Comparison of ENCODE assay signal across 13 cellular contexts in genomic region chr20:50434653-50435396, GRCh38.
DNase-seq lines count a peak whose midpoint lies in the region; ATAC-seq and TF ChIP-seq lines count a peak whose summit lies in the region.
"Had no signal": no experiment of that assay in that cellular context is flagged by ENCODE, and none has a peak within 500 bp of the region (broad histone marks: within the 10 kb centered on the region; RNA-seq: fewer than 3 reads in every experiment).

No MANE protein-coding gene starts in this region.

- no peak for TF ChIP-seq EP300 in SK-N-SH (IDR thresholded peaks at IDR 0.05; ENCODE audit: borderline replicate concordance in 1 of 2, low read depth in 1 of 2, low read length in 1 of 2)

- H3K79me2 ChIP-seq in fibroblast of lung (ENCODE audit: control insufficient read depth, insufficient read depth, low read length): no peaks in the 10 kb centered on the region
- H3K79me2 ChIP-seq in SK-N-SH (ENCODE audit: insufficient read depth): no peaks in the 10 kb centered on the region
- H3K79me2 ChIP-seq: parathyroid adenoma had no signal

- ATAC-seq in GM18511 (IDR thresholded peaks at IDR 0.05; ENCODE audit: unreplicated experiment): no peak

- H2AFZ ChIP-seq in fibroblast of lung (ENCODE audit: low read length): no peak overlapping the region
- H2AFZ ChIP-seq in SK-N-SH (ENCODE audit: low read depth): no peak overlapping the region
- H2AFZ ChIP-seq: parathyroid adenoma had no signal

- H4K20me1 ChIP-seq in fibroblast of lung (ENCODE audit: control insufficient read depth, extremely low read depth, insufficient read depth, low read length) (no peaks in the 10 kb centered on the region), SK-N-SH (ENCODE audit: insufficient read depth) (no peaks in the 10 kb centered on the region)

- CTCF ChIA-PET in RWPE1 (lab: Yijun Ruan, JAX): interaction anchor here (0.7 kb wide), 1 partner anchor 12 kb away, joined by 3 read pairs; no protein-coding TSS in a partner anchor
- CTCF ChIA-PET in SK-N-SH (lab: Yijun Ruan, JAX): interaction anchor here (1.2 kb wide), 1 partner anchor 265 kb away, joined by 3 read pairs; no protein-coding TSS in a partner anchor

- H3K27me3 ChIP-seq in fibroblast of lung (ENCODE audit: control insufficient read depth, insufficient read depth, low read length) (no peaks in the 10 kb centered on the region), SK-N-SH (ENCODE audit: insufficient read depth) (no peaks in the 10 kb centered on the region)
- H3K27me3 ChIP-seq: ascending aorta had no signal

- H3K4me2 ChIP-seq in fibroblast of lung (ENCODE audit: extremely low read depth, insufficient read depth, low read length): no peak overlapping the region
- no peak overlapping the region for H3K4me2 ChIP-seq in SK-N-SH

- H3K36me3 ChIP-seq in fibroblast of lung (ENCODE audit: control insufficient read depth, insufficient read depth, low read length) (no peaks in the 10 kb centered on the region), SK-N-SH (replicated peaks in 1 of 2; ENCODE audit: control insufficient read depth in 1 of 2, insufficient read depth in 2 of 2, low read length in 1 of 2) (no peaks in the 10 kb centered on the region)
- H3K36me3 ChIP-seq: ascending aorta, left ventricle myocardium inferior had no signal

- H3K9ac ChIP-seq in fibroblast of lung (ENCODE audit: insufficient read depth, low read length) (no peak overlapping the region), SK-N-SH (no peak overlapping the region)
- H3K9ac ChIP-seq: parathyroid adenoma had no signal

- H3K4me3 ChIP-seq in fibroblast of lung (replicated peaks in 1 of 4; ENCODE audit: control extremely low read depth in 1 of 4, insufficient read depth in 1 of 4, low read depth in 3 of 4, low read length in 4 of 4): no peak overlapping the region
- H3K4me3 ChIP-seq in SK-N-SH (ENCODE audit: low read depth in 2 of 2, low read length in 1 of 2): no peak overlapping the region
- H3K4me3 ChIP-seq: ascending aorta, left ventricle myocardium inferior had no signal

- DNase-seq in H4 (ENCODE audit: low spot score): peak; percentile 91
- peak; percentile 62 for DNase-seq in RWPE1 (ENCODE audit: low spot score)
- DNase-seq in fibroblast of lung (ENCODE audit: low read depth in 2 of 2): peak; percentile 69 to 93
- DNase-seq in SK-N-SH: no peak
- no peak for DNase-seq in DMS153 treated with DMSO at 0.1 percent for 48 hours (lab: John Stamatoyannopoulos, UW; ENCODE audit: unreplicated experiment)
- DNase-seq in activated CD4-positive, alpha-beta T cell treated with anti-CD3 and anti-CD28 coated beads, Interleukin-2, amount 50 U/mL, for 1 hour: no peak
- DNase-seq: left ventricle myocardium inferior; stimulated activated CD4-positive, alpha-beta T cell treated with anti-CD3 and anti-CD28 coated beads, Interleukin-4, amount 100 ng/mL, for 4 hours; T-helper 1 cell had no signal

- H3K4me1 ChIP-seq in fibroblast of lung (ENCODE audit: control insufficient read depth, extremely low read depth, insufficient read depth, low read length): peaks cover 8% of the 10 kb centered on the region
- H3K4me1 ChIP-seq in SK-N-SH (ENCODE audit: control insufficient read depth in 1 of 2, insufficient read depth in 2 of 2, low read depth in 1 of 2, low read length in 1 of 2): 0 out of 4 replicates have a peak, but pooled peaks cover 0 to 7% of the 10 kb centered on the region in 2 experiments
- H3K4me1 ChIP-seq: ascending aorta, left ventricle myocardium inferior, parathyroid adenoma had no signal

- TF ChIP-seq CTCF in 22Rv1 (IDR thresholded peaks at IDR 0.05) (no peak), RWPE1 (conservative IDR thresholded peaks at IDR 0.05; ENCODE audit: low read depth) (no peak), fibroblast of lung (conservative IDR thresholded peaks at IDR 0.05 in 1 of 2, IDR thresholded peaks at IDR 0.05 in 1 of 2; ENCODE audit: low read depth in 1 of 2, low read length in 2 of 2) (no peak), SK-N-SH (IDR thresholded peaks at IDR 0.05) (no peak)

- WGBS in SK-N-SH (ENCODE audit: low lambda C conversion rate): 80% methylated on average over 5 of the region's 6 CpGs

- H3F3A ChIP-seq in SK-N-SH (replicated peaks; ENCODE audit: insufficient read depth): peaks cover 11% of the 10 kb centered on the region

- H3K9me2 ChIP-seq in SK-N-SH: no peaks in the 10 kb centered on the region

- POLR2A ChIA-PET in RWPE1 (lab: Yijun Ruan, JAX; ENCODE audit: low non-redundant PET): interaction anchor here (0.7 kb wide), 2 partner anchors 325 to 1068 kb away, joined by 3 to 4 read pairs; no protein-coding TSS in a partner anchor
- POLR2A ChIA-PET in SK-N-SH (lab: Yijun Ruan, JAX): no interaction called here

- H3K9me3 ChIP-seq in fibroblast of lung (ENCODE audit: control insufficient read depth, insufficient read depth, low read depth, low read length) (no peaks in the 10 kb centered on the region), SK-N-SH (no peaks in the 10 kb centered on the region)
- H3K9me3 ChIP-seq: ascending aorta, left ventricle myocardium inferior had no signal

- no peak for TF ChIP-seq RAD21 in SK-N-SH (IDR thresholded peaks at IDR 0.05; ENCODE audit: low read length)

- H3K27ac ChIP-seq in 22Rv1 (peak overlapping the region; percentile 40), RWPE1 (peak overlapping the region; percentile 68), fibroblast of lung (ENCODE audit: insufficient read depth, low read length) (no peak overlapping the region), SK-N-SH (ENCODE audit: low read depth in 2 of 2, low read length in 1 of 2) (no peak overlapping the region)
- H3K27ac ChIP-seq: ascending aorta, left ventricle myocardium inferior, parathyroid adenoma had no signal

TF ChIP-seq in SK-N-SH, 30 proteins besides CTCF, POLR2A, EP300 and RAD21:
- TF ChIP-seq SMC3 (IDR thresholded peaks at IDR 0.05; ENCODE audit: low read depth, low read length): no peak
- no peak for TF ChIP-seq TAF1 (IDR thresholded peaks at IDR 0.05; ENCODE audit: borderline replicate concordance, low read depth, low read length)

Comparison
In these comparisons a context has a peak if more than half of its experiments do, and no peak if none do; other contexts are left out.
1. H3K27ac ChIP-seq: peak in 22Rv1 (single experiment) and RWPE1 (single experiment); none in fibroblast of lung (single experiment) and SK-N-SH (0 of 2).
2. DNase-seq: peak in H4 (single experiment), RWPE1 (single experiment) and fibroblast of lung (2 of 2); none in SK-N-SH (single experiment), DMS153 treated with DMSO at 0.1 percent for 48 hours (single experiment) and activated CD4-positive, alpha-beta T cell treated with anti-CD3 and anti-CD28 coated beads, Interleukin-2, amount 50 U/mL, for 1 hour (single experiment).